Comparison of ENCODE assay signal across 23 cellular contexts in genomic region chr7:22849158-22849557, GRCh38. TPM values are rescaled to one million over a fixed set of nuclear protein-coding genes. Genes with fewer than 3 reads are reported as not detected.
DNase-seq lines count a peak whose midpoint lies in the region; ATAC-seq and TF ChIP-seq lines count a peak whose summit lies in the region.
"Had no signal": no experiment of that assay in that cellular context is flagged by ENCODE, and none has a peak within 500 bp of the region (broad histone marks: within the 10 kb centered on the region; RNA-seq: fewer than 3 reads in every experiment).

No MANE protein-coding gene starts in this region.

- H3K27ac Mint-ChIP-seq in endodermal cell = no peak overlapping the region
- H3K27ac Mint-ChIP-seq: activated CD8-positive, alpha-beta memory T cell treated with anti-CD3 and anti-CD28 coated beads, Interleukin-2, amount 10 ng/mL, durations not matched to agents 7 days and 5 days; HFFc6; naive thymus-derived CD8-positive, alpha-beta T cell; progenitor cell of endocrine pancreas; stimulated activated naive B cell treated with anti-CD40 and anti-IgM and Interleukin-4, amounts not matched to agents 10 μg/mL and 1 μg/mL and 100 μg/mL, for 72 hours had no signal

- H3K9me3 Mint-ChIP-seq in endodermal cell = peaks cover 3% of the 10 kb centered on the region
- H3K9me3 Mint-ChIP-seq: naive thymus-derived CD8-positive, alpha-beta T cell; stimulated activated naive B cell treated with anti-CD40 and anti-IgM and Interleukin-4, amounts not matched to agents 10 μg/mL and 1 μg/mL and 100 μg/mL, for 72 hours had no signal

- H3K27me3 Mint-ChIP-seq in endodermal cell (ENCODE audit: insufficient read depth) = peaks cover 13% of the 10 kb centered on the region
- H3K27me3 Mint-ChIP-seq: stimulated activated naive B cell treated with anti-CD40 and anti-IgM and Interleukin-4, amounts not matched to agents 10 μg/mL and 1 μg/mL and 100 μg/mL, for 72 hours had no signal

- peaks cover 18% of the 10 kb centered on the region for H3K4me1 Mint-ChIP-seq in endodermal cell

- no peaks in the 10 kb centered on the region for H3K4me1 ChIP-seq in endodermal cell (ENCODE audit: control insufficient read depth, insufficient read depth, low read length)
- peaks cover 13 to 27% of the 10 kb centered on the region in 2 donors for H3K4me1 ChIP-seq in gastrocnemius medialis
- no peaks in the 10 kb centered on the region for H3K4me1 ChIP-seq in adrenal gland (replicated peaks in 1 of 2)

- TF ChIP-seq POLR2A in gastrocnemius medialis (IDR thresholded peaks at IDR 0.05) (no peak), adrenal gland (IDR thresholded peaks at IDR 0.05) (no peak)

- H3K27ac ChIP-seq in endodermal cell (ENCODE audit: low read depth, low read length) (no peak overlapping the region), gastrocnemius medialis (peak overlapping the region; percentile 87 to 99 (median 94)), adrenal gland (no peak overlapping the region), dorsolateral prefrontal cortex (no peak overlapping the region)
- H3K27ac ChIP-seq: 22Rv1, BLaER1, SJSA1, tibial nerve had no signal

- no peaks in the 10 kb centered on the region for H3K36me3 Mint-ChIP-seq in endodermal cell (ENCODE audit: low read depth)
- H3K36me3 Mint-ChIP-seq: activated CD8-positive, alpha-beta memory T cell treated with anti-CD3 and anti-CD28 coated beads, Interleukin-2, amount 10 ng/mL, durations not matched to agents 7 days and 5 days; naive thymus-derived CD8-positive, alpha-beta T cell had no signal

- H3K27me3 ChIP-seq in endodermal cell (ENCODE audit: control insufficient read depth, insufficient read depth, low read length, poor library complexity, severe bottlenecking) (no peaks in the 10 kb centered on the region), gastrocnemius medialis (no peaks in the 10 kb centered on the region), adrenal gland (no peaks in the 10 kb centered on the region), dorsolateral prefrontal cortex (peaks cover 0 to 3% (median 0%) of the 10 kb centered on the region in 45 donors)
- H3K27me3 ChIP-seq: BLaER1, SJSA1, tibial nerve had no signal

- no peak overlapping the region for H3K4me3 Mint-ChIP-seq in endodermal cell
- H3K4me3 Mint-ChIP-seq: activated CD8-positive, alpha-beta memory T cell treated with anti-CD3 and anti-CD28 coated beads, Interleukin-2, amount 10 ng/mL, durations not matched to agents 7 days and 5 days; HFFc6; naive thymus-derived CD8-positive, alpha-beta T cell; stimulated activated naive B cell treated with anti-CD40 and anti-IgM and Interleukin-4, amounts not matched to agents 10 μg/mL and 1 μg/mL and 100 μg/mL, for 72 hours had no signal

- ATAC-seq in gastrocnemius medialis = peak; percentile 29 to 40
- ATAC-seq: activated CD8-positive, alpha-beta memory T cell treated with anti-CD3 and anti-CD28 coated beads, Interleukin-2, amount 10 ng/mL, durations not matched to agents 7 days and 5 days; naive thymus-derived CD8-positive, alpha-beta T cell; stimulated activated naive B cell treated with anti-CD40 and anti-IgM and Interleukin-4, amounts not matched to agents 10 μg/mL and 1 μg/mL and 100 μg/mL, for 72 hours had no signal

- intact Hi-C loops in gastrocnemius medialis (cut with DNase I; ENCODE audit: low total_unique reads) (loop anchor here (2.0 kb wide), 1 partner anchor 120 kb away; no protein-coding TSS in a partner anchor), adrenal gland (cut with DNase I) (no loop called here), dorsolateral prefrontal cortex (cut with DNase I) (no loop called here)

- 87 to 92% methylated on average over 3 of the region's 3 CpGs for WGBS in endodermal cell (ENCODE audit: insufficient coverage in 1 of 2, insufficient read length in 1 of 2), 2 experiments
- WGBS in adrenal gland, 4 donors = 34 to 45% (median 42%) methylated on average over 3 of the region's 3 CpGs

- in situ Hi-C loops in gastrocnemius medialis (cut with MboI; ENCODE audit: low sequenced_read_pairs in 4 of 4) = no loop called here

- no peaks in the 10 kb centered on the region for H3K36me3 ChIP-seq in endodermal cell (ENCODE audit: control insufficient read depth, insufficient read depth, low read length)
- no peaks in the 10 kb centered on the region for H3K36me3 ChIP-seq in gastrocnemius medialis
- H3K36me3 ChIP-seq in adrenal gland (replicated peaks in 1 of 2) = no peaks in the 10 kb centered on the region
- H3K36me3 ChIP-seq: BLaER1, SJSA1, tibial nerve had no signal

- H3K9ac ChIP-seq in endodermal cell (ENCODE audit: extremely low read depth, low read length, poor library complexity, severe bottlenecking) = no peak overlapping the region
- H3K9ac ChIP-seq: BLaER1 had no signal

- H3K9me3 ChIP-seq in endodermal cell (ENCODE audit: control insufficient read depth, low read length) = no peaks in the 10 kb centered on the region
- no peaks in the 10 kb centered on the region for H3K9me3 ChIP-seq in gastrocnemius medialis
- no peaks in the 10 kb centered on the region for H3K9me3 ChIP-seq in adrenal gland (replicated peaks in 1 of 3)
- H3K9me3 ChIP-seq: BLaER1, SJSA1, tibial nerve had no signal

- no peak overlapping the region for H3K4me3 ChIP-seq in endodermal cell (ENCODE audit: low read length)
- H3K4me3 ChIP-seq in gastrocnemius medialis = no peak overlapping the region
- no peak overlapping the region for H3K4me3 ChIP-seq in adrenal gland
- no peak overlapping the region for H3K4me3 ChIP-seq in dorsolateral prefrontal cortex
- H3K4me3 ChIP-seq: BLaER1, SJSA1, tibial nerve had no signal

- DNase-seq in NCI-H146 (lab: John Stamatoyannopoulos, UW) (peak; percentile 11), NCI-H146 treated with DMSO at 0.1 percent for 48 hours (lab: John Stamatoyannopoulos, UW; ENCODE audit: unreplicated experiment) (no peak), NCI-H2196 treated with DMSO at 0.1 percent for 48 hours (lab: John Stamatoyannopoulos, UW; ENCODE audit: unreplicated experiment) (peak; percentile 19), endodermal cell (peak; percentile 13), gastrocnemius medialis (peak; percentile 23 to 61), adrenal gland (no peak), NCI-H2107 treated with DMSO at 0.1 percent for 48 hours (lab: John Stamatoyannopoulos, UW; ENCODE audit: unreplicated experiment) (no peak), dorsolateral prefrontal cortex (no peak)
- DNase-seq: activated CD4-positive, alpha-beta T cell treated with anti-CD3 and anti-CD28 coated beads for 1 hour; activated CD8-positive, alpha-beta memory T cell treated with anti-CD3 and anti-CD28 coated beads, Interleukin-2, amount 10 ng/mL, durations not matched to agents 7 days and 5 days; activated effector memory CD4-positive, alpha-beta T cell treated with Interleukin-2 at 50 U/mL for 16 hours; cerebellar nuclear complex; DMS79 treated with DMSO at 0.1 percent for 48 hours; HFFc6; naive thymus-derived CD8-positive, alpha-beta T cell; stimulated activated CD4-positive, alpha-beta T cell treated with anti-CD3 and anti-CD28 coated beads, Interleukin-12 subunit alpha, Interleukin-12 subunit beta, amount 100 ng/mL, for 4 hours; stimulated activated naive B cell treated with anti-CD40 and anti-IgM and Interleukin-4, amounts not matched to agents 10 μg/mL and 1 μg/mL and 100 μg/mL, for 72 hours; T1000 had no signal

- TF ChIP-seq CTCF in endodermal cell (conservative IDR thresholded peaks at IDR 0.05) (no peak), gastrocnemius medialis (IDR thresholded peaks at IDR 0.05 in 4 of 5, conservative IDR thresholded peaks at IDR 0.05 in 1 of 5) (no peak), adrenal gland (IDR thresholded peaks at IDR 0.05) (no peak), dorsolateral prefrontal cortex (IDR thresholded peaks at IDR 0.05 in 54 of 56, conservative IDR thresholded peaks at IDR 0.05 in 2 of 56; ENCODE audit: low read depth in 1 of 56, partially characterized antibody in 56 of 56) (no peak)

RNA-seq across cellular contexts. Expression of gene TOMM7, which starts 26.5 kb away (rescaled TPM):
- total RNA-seq in endodermal cell (100 to 1,000 TPM; 335 to 356 TPM), gastrocnemius medialis (100 to 1,000 TPM; 124 to 235 (median 218) TPM), adrenal gland (100 to 1,000 TPM in 7 of 8 donors, 10 to 100 TPM in 1; 94.2 to 574 (median 327) TPM), dorsolateral prefrontal cortex (100 to 1,000 TPM; 155 to 488 (median 296) TPM)
- 358 TPM for polyA plus RNA-seq in endodermal cell (2013, experiment 1 of 2)
- 283 TPM for polyA plus RNA-seq in endodermal cell (2013, experiment 2 of 2)
- 100 to 1,000 TPM; 185 to 326 (median 199) TPM for polyA plus RNA-seq in adrenal gland

Comparison
In these comparisons a context has a peak if more than half of its experiments do, and no peak if none do; other contexts are left out.
1. DNase-seq: peak in NCI-H146 (single experiment), NCI-H2196 treated with DMSO at 0.1 percent for 48 hours (single experiment), endodermal cell (single experiment) and gastrocnemius medialis (2 of 2); none in NCI-H146 treated with DMSO at 0.1 percent for 48 hours (single experiment), adrenal gland (0 of 7), NCI-H2107 treated with DMSO at 0.1 percent for 48 hours (single experiment) and dorsolateral prefrontal cortex (0 of 10).
2. H3K27ac ChIP-seq: peak in gastrocnemius medialis (4 of 4); none in endodermal cell (single experiment), adrenal gland (0 of 5) and dorsolateral prefrontal cortex (0 of 59).